Comparison of ENCODE assay signal across 8 cellular contexts in the genomic region with DNA sequence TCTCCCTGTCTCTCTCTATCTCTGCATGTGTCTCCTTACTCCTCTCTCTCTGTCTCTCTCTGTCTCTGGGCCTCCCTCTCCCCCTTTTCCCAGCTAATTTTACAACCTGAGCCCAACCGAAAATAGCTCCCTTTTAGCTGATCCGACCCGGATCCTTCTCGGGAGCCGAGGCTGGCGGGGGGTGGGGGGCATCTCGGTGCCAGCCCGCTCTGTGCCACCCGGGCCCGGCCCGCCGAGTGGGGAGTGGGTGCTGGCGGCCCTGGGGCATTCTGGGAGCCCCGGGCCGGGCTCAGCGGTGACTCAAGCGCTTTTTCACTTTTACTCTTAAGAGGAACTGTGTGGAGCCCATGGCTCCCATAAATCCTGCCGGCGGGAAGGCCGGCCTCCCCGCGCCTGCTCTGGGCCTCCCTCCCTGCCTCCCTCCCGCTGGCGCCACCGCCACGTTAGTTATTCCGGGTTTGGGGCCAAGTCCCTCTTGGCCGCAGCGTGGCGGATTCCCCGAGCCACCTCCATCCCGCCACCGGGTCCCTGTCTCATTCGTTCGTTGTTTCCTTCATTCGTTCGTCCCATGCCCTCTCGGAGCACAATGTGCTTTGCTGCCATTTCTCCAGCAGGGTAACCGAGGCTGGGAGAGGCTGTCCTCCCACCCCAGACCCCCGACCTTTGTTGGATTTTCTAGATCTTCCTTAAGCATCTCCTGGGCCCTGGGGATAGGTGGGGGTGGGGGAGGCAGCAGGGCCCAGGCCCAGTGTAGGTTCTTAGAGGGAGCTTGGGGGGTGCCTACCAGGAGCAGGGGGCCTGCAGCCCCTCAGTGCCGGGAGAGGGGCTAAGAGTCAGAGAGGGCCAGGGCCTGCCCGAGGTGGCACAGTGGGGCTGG. TPM values are rescaled to one million over a fixed set of nuclear protein-coding genes. Genes with fewer than 3 reads are reported as not detected.
A peak's percentile ranks its signal among the peaks of the same experiment; 100 is the strongest.
DNase-seq lines count a peak whose midpoint lies in the region; ATAC-seq and TF ChIP-seq lines count a peak whose summit lies in the region.

No MANE protein-coding gene starts in this region.

- H3K9me3 Mint-ChIP-seq in activated T-cell treated with anti-CD3 and anti-CD28 coated beads, Interleukin-2, amount 50 U/mL, for 4 hours: no peaks in the 10 kb centered on the region
- no peaks in the 10 kb centered on the region for H3K9me3 Mint-ChIP-seq in activated naive CD8-positive, alpha-beta T cell treated with anti-CD3 and anti-CD28 coated beads, Interleukin-2, amount 10 ng/mL, durations not matched to agents 7 days and 5 days

- H3K36me3 ChIP-seq in right atrium auricular region (no peaks in the 10 kb centered on the region), sigmoid colon (no peaks in the 10 kb centered on the region), WERI-Rb-1 (peaks cover 3% of the 10 kb centered on the region; the same call in 1 of the 2 replicates)

- peaks cover 0 to 78% of the 10 kb centered on the region in 2 donors for H3K4me1 ChIP-seq in right atrium auricular region
- peaks cover 0 to 80% (median 68%) of the 10 kb centered on the region in 4 donors for H3K4me1 ChIP-seq in sigmoid colon

- no peak for DNase-seq in activated T-cell treated with anti-CD3 and anti-CD28 coated beads, Interleukin-2, amount 50 U/mL, for 4 hours
- no peak for DNase-seq in activated T-cell treated with anti-CD3 and anti-CD28 coated beads, Interleukin-2, amount 50 U/mL, for 1 hour
- DNase-seq in activated naive CD8-positive, alpha-beta T cell treated with anti-CD3 and anti-CD28 coated beads, Interleukin-2, amount 10 ng/mL, durations not matched to agents 7 days and 5 days: no peak
- DNase-seq in right atrium auricular region (ENCODE audit: low spot score) (no peak), sigmoid colon (peak; percentile 94), WERI-Rb-1 (no peak)

- peaks cover 28% of the 10 kb centered on the region for H3K4me1 Mint-ChIP-seq in activated T-cell treated with anti-CD3 and anti-CD28 coated beads, Interleukin-2, amount 50 U/mL, for 4 hours (ENCODE audit: low read depth)
- peaks cover 16% of the 10 kb centered on the region for H3K4me1 Mint-ChIP-seq in activated naive CD8-positive, alpha-beta T cell treated with anti-CD3 and anti-CD28 coated beads, Interleukin-2, amount 10 ng/mL, durations not matched to agents 7 days and 5 days

- ATAC-seq in activated T-cell treated with anti-CD3 and anti-CD28 coated beads, Interleukin-2, amount 50 U/mL, for 4 hours: peak in 1 of 2 donors; percentile 29
- no peak for ATAC-seq in activated naive CD8-positive, alpha-beta T cell treated with anti-CD3 and anti-CD28 coated beads, Interleukin-2, amount 10 ng/mL, durations not matched to agents 7 days and 5 days (ENCODE audit: low read depth)
- ATAC-seq in HG02763 (IDR thresholded peaks at IDR 0.05; ENCODE audit: unreplicated experiment) (no peak), GM19452 (IDR thresholded peaks at IDR 0.05; ENCODE audit: unreplicated experiment) (no peak)

- H3K27ac Mint-ChIP-seq in activated naive CD8-positive, alpha-beta T cell treated with anti-CD3 and anti-CD28 coated beads, Interleukin-2, amount 10 ng/mL, durations not matched to agents 7 days and 5 days: no peak overlapping the region

- POLR2A ChIA-PET in activated naive CD8-positive, alpha-beta T cell treated with anti-CD3 and anti-CD28 coated beads, Interleukin-2, amount 10 ng/mL, durations not matched to agents 7 days and 5 days (lab: Charles Lee): no interaction called here

- peaks cover 5% of the 10 kb centered on the region for H3K27me3 Mint-ChIP-seq in activated T-cell treated with anti-CD3 and anti-CD28 coated beads, Interleukin-2, amount 50 U/mL, for 4 hours (ENCODE audit: low read depth)
- H3K27me3 Mint-ChIP-seq in activated naive CD8-positive, alpha-beta T cell treated with anti-CD3 and anti-CD28 coated beads, Interleukin-2, amount 10 ng/mL, durations not matched to agents 7 days and 5 days: peaks cover 22% of the 10 kb centered on the region

- no peaks in the 10 kb centered on the region for H3K27me3 ChIP-seq in right atrium auricular region
- no peaks in the 10 kb centered on the region for H3K27me3 ChIP-seq in sigmoid colon
- H3K27me3 ChIP-seq in WERI-Rb-1 (ENCODE audit: insufficient read depth, low read depth, severe bottlenecking): no peaks in the 10 kb centered on the region

- 29 to 64% methylated on average over 42 of the region's 42 CpGs for WGBS in sigmoid colon, 2 donors

- TF ChIP-seq POLR2A in sigmoid colon (IDR thresholded peaks at IDR 0.05): peak; percentile 23 to 43

- H3K4me3 Mint-ChIP-seq in activated T-cell treated with anti-CD3 and anti-CD28 coated beads, Interleukin-2, amount 50 U/mL, for 4 hours: peak overlapping the region; percentile 51
- H3K4me3 Mint-ChIP-seq in activated naive CD8-positive, alpha-beta T cell treated with anti-CD3 and anti-CD28 coated beads, Interleukin-2, amount 10 ng/mL, durations not matched to agents 7 days and 5 days: peak overlapping the region; percentile 7

- no peaks in the 10 kb centered on the region for H3K9me3 ChIP-seq in right atrium auricular region
- H3K9me3 ChIP-seq in sigmoid colon: no peaks in the 10 kb centered on the region
- no peaks in the 10 kb centered on the region for H3K9me3 ChIP-seq in WERI-Rb-1 (ENCODE audit: severe bottlenecking)

- TF ChIP-seq CTCF in right atrium auricular region (IDR thresholded peaks at IDR 0.05): peak in 1 of 2 donors; percentile 16
- TF ChIP-seq CTCF in sigmoid colon (IDR thresholded peaks at IDR 0.05): peak in 2 of 4 experiments; percentile 10 to 19
- no peak for TF ChIP-seq CTCF in WERI-Rb-1 (IDR thresholded peaks at IDR 0.05; ENCODE audit: low read depth, low read length)

- intact Hi-C loops in sigmoid colon (cut with DNase I): loop anchor here (2.0 to 5.0 kb wide), 2 partner anchors 39 to 83 kb away; no protein-coding TSS in a partner anchor

- H3K4me3 ChIP-seq in right atrium auricular region (peak overlapping the region; percentile 89 to 97), sigmoid colon (peak overlapping the region; percentile 97 to 100 (median 99)), WERI-Rb-1 (ENCODE audit: low read depth, low read length) (no peak overlapping the region)

- H3K27ac ChIP-seq in right atrium auricular region (peak overlapping the region; percentile 98 to 99), sigmoid colon (peak overlapping the region; percentile 98 to 100 (median 100)), WERI-Rb-1 (no peak overlapping the region; the same call in 1 of the 2 replicates)

- TF ChIP-seq EP300 in sigmoid colon (IDR thresholded peaks at IDR 0.05): peak in 2 of 4 donors; percentile 49 to 64

- no peaks in the 10 kb centered on the region for H3K36me3 Mint-ChIP-seq in activated T-cell treated with anti-CD3 and anti-CD28 coated beads, Interleukin-2, amount 50 U/mL, for 4 hours (ENCODE audit: insufficient read depth)
- H3K36me3 Mint-ChIP-seq in activated naive CD8-positive, alpha-beta T cell treated with anti-CD3 and anti-CD28 coated beads, Interleukin-2, amount 10 ng/mL, durations not matched to agents 7 days and 5 days: no peaks in the 10 kb centered on the region

RNA-seq across cellular contexts. Expression of a gene that starts 3.2 kb away (rescaled TPM):
- 10 to 100 TPM; 26.0 to 33.6 (median 30.3) TPM for total RNA-seq in activated T-cell treated with anti-CD3 and anti-CD28 coated beads, Interleukin-2, amount 50 U/mL, for 4 hours
- total RNA-seq in activated naive CD8-positive, alpha-beta T cell treated with anti-CD3 and anti-CD28 coated beads, Interleukin-2, amount 10 ng/mL, durations not matched to agents 7 days and 5 days: 10 to 100 TPM; 18.0 to 19.3 TPM
- total RNA-seq in right atrium auricular region (100 to 1,000 TPM; 111 to 196 TPM), sigmoid colon (100 to 1,000 TPM in 1 of 4 donors, 10 to 100 TPM in 3; 63.2 to 114 (median 74.2) TPM)
- 10 to 100 TPM in 2 of 3 donors, 1 to 10 TPM in 1; 9.0 to 45.7 (median 10.2) TPM for polyA plus RNA-seq in sigmoid colon
